In the genomic region with DNA sequence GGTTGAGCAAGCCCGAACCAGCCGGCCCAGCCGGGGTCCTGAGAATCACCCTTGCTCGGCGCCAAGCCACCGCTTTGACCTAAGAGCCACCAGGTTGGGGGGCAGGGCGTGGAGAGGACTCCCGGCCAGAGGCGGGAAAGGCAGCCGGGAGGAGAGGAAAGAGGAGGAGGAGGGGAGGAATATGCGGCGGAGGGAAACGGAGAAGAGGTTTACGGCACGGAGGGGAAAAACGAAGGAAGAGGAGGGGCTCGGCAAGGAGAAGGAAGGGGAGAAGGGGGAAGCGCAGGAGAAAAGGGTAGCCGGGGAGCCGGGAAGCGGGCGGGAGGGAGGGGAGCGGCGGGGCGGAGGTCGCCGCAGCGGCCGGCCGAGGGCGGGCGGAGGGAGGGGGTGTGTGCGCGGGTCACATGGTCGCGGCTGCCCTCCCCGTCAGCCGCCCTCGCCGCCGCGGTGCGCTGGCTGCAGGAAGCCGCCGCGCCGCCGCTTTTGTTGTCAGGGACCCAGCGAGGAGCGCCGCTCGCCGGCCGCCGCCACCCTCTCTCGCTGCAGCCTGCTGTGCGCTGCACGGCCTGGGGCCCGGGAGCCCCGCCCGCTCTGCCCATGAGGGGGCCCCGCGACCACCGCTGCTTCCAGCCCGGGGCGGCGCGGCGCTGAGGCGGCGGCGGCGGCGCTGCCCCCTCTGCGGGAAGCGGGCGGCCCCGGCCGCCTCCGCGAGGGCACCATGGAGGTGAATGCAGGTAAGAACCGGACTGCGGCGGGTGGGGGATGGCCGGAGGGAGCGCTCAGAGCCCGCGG, we compare ENCODE assay signal across 8 cellular contexts. TPM values are rescaled to one million over a fixed set of nuclear protein-coding genes. Genes with fewer than 3 reads are reported as not detected.
DNase-seq lines count a peak whose midpoint lies in the region; ATAC-seq and TF ChIP-seq lines count a peak whose summit lies in the region.

Gene NR1D2 (plus strand): TSS at position 426 of the 792 bp plus-strand sequence. CDS start 293 bp downstream, at position 719.

- H3K79me2 ChIP-seq in neural progenitor cell (ENCODE audit: low read depth) = peaks cover 39% of the 10 kb centered on the region

- DNase-seq in DMS53 (lab: John Stamatoyannopoulos, UW) (peak; percentile 85), RWPE1 (ENCODE audit: low spot score) (peak; percentile 71), activated gamma-delta T cell treated with Interleukin-2 at 50 U/mL for 16 hours (peak; percentile 79), foreskin keratinocyte (peak in 1 of 2 donors; percentile 40), neural progenitor cell (ENCODE audit: low spot score) (peak; percentile 96)

- H4K20me1 ChIP-seq in neural progenitor cell (ENCODE audit: low read depth) = peaks cover 2% of the 10 kb centered on the region

- peaks cover 12% of the 10 kb centered on the region for H3K27me3 Mint-ChIP-seq in neural progenitor cell (ENCODE audit: insufficient read depth, low read depth)

- H3K9ac ChIP-seq in HUES48 (ENCODE audit: low read depth, low read length) (peak within 1 kb of the TSS; percentile 92), neural progenitor cell (peak within 1 kb of the TSS; percentile 90), stomach smooth muscle (ENCODE audit: low read length in 2 of 2) (peak within 1 kb of the TSS; percentile 76 to 85)

- H3K36me3 ChIP-seq in HUES48 (ENCODE audit: control insufficient read depth, insufficient read depth, low read length) = no peaks in the 10 kb centered on the region
- no peaks in the 10 kb centered on the region for H3K36me3 ChIP-seq in neural progenitor cell
- no peaks in the 10 kb centered on the region for H3K36me3 ChIP-seq in stomach smooth muscle (ENCODE audit: control insufficient read depth in 2 of 2, insufficient read depth in 2 of 2, low read length in 2 of 2)

- H3K27ac Mint-ChIP-seq in neural progenitor cell = peak within 1 kb of the TSS; percentile 95

- peaks cover 24% of the 10 kb centered on the region for H3K4me1 Mint-ChIP-seq in neural progenitor cell

- H3K9me3 ChIP-seq in HUES48 (ENCODE audit: control insufficient read depth, insufficient read depth, low read length) (no peaks in the 10 kb centered on the region), neural progenitor cell (ENCODE audit: low read depth) (no peaks in the 10 kb centered on the region), stomach smooth muscle (ENCODE audit: control insufficient read depth in 2 of 2, low read length in 2 of 2) (no peaks in the 10 kb centered on the region)

- ATAC-seq in GM21447 (IDR thresholded peaks at IDR 0.05; ENCODE audit: unreplicated experiment) (peak; percentile 49), foreskin keratinocyte (peak; percentile 58)

- H3F3A ChIP-seq in neural progenitor cell (ENCODE audit: low read depth) = peaks cover 34% of the 10 kb centered on the region

- H3K4me2 ChIP-seq in neural progenitor cell = peak within 1 kb of the TSS; percentile 98

- no peak for TF ChIP-seq CTCF in RWPE1 (conservative IDR thresholded peaks at IDR 0.05; ENCODE audit: low read depth)
- TF ChIP-seq CTCF in foreskin keratinocyte (conservative IDR thresholded peaks at IDR 0.05) = peak; percentile 39
- no peak for TF ChIP-seq CTCF in neural progenitor cell (IDR thresholded peaks at IDR 0.05)

- H3K9me3 Mint-ChIP-seq in neural progenitor cell = peaks cover 1% of the 10 kb centered on the region

- peak within 1 kb of the TSS; percentile 91 for H3K27ac ChIP-seq in HUES48 (ENCODE audit: low read depth, low read length)
- H3K27ac ChIP-seq in RWPE1 = peak within 1 kb of the TSS; percentile 94
- H3K27ac ChIP-seq in foreskin keratinocyte = peak within 1 kb of the TSS; percentile 71
- H3K27ac ChIP-seq in neural progenitor cell = peak within 1 kb of the TSS; percentile 100
- H3K27ac ChIP-seq in stomach smooth muscle (ENCODE audit: low read length) = peak within 1 kb of the TSS; percentile 76

- H3K36me3 Mint-ChIP-seq in neural progenitor cell = peaks cover 5% of the 10 kb centered on the region

- peak within 1 kb of the TSS; percentile 23 for H2AFZ ChIP-seq in neural progenitor cell (replicated peaks)

- CTCF ChIA-PET in RWPE1 (lab: Yijun Ruan, JAX) = no interaction called here

- POLR2A ChIA-PET in RWPE1 (lab: Yijun Ruan, JAX; ENCODE audit: low non-redundant PET) = no interaction called here

- peaks cover 19% of the 10 kb centered on the region for H3K4me1 ChIP-seq in HUES48 (ENCODE audit: control insufficient read depth, insufficient read depth, low read length)
- H3K4me1 ChIP-seq in foreskin keratinocyte = peaks cover 4% of the 10 kb centered on the region
- H3K4me1 ChIP-seq in neural progenitor cell = peaks cover 22% of the 10 kb centered on the region
- H3K4me1 ChIP-seq in stomach smooth muscle (ENCODE audit: control insufficient read depth, insufficient read depth, low read length) = peaks cover 26% of the 10 kb centered on the region

- H3K27me3 ChIP-seq in HUES48 (ENCODE audit: control insufficient read depth, insufficient read depth, low read length) (no peaks in the 10 kb centered on the region), foreskin keratinocyte (peaks cover 10% of the 10 kb centered on the region), neural progenitor cell (no peaks in the 10 kb centered on the region), stomach smooth muscle (ENCODE audit: control insufficient read depth in 1 of 2, insufficient read depth in 2 of 2, low read length in 2 of 2) (no peaks in the 10 kb centered on the region)

- H3K4me3 ChIP-seq in HUES48 (ENCODE audit: low read depth, low read length) (peak within 1 kb of the TSS; percentile 86), neural progenitor cell (peak within 1 kb of the TSS; percentile 77), stomach smooth muscle (ENCODE audit: low read length in 2 of 2) (peak within 1 kb of the TSS; percentile 83 to 86)

- peak within 1 kb of the TSS; percentile 96 for H3K4me3 Mint-ChIP-seq in neural progenitor cell

RNA-seq across cellular contexts. Expression of gene NR1D2, which starts in this region (rescaled TPM):
- 17.5 and 19.9 TPM in 2 replicates for total RNA-seq in foreskin keratinocyte
- polyA plus RNA-seq in foreskin keratinocyte = 3.7 and 5.5 TPM in 2 replicates
- total RNA-seq in neural progenitor cell (ENCODE audit: low replicate concordance) = 28.9 and 43.7 TPM in 2 replicates
